19 cellular contexts compared by ENCODE assay signal in genomic region chr20:38812182-38812581, GRCh38. TPM values are rescaled to one million over a fixed set of nuclear protein-coding genes. Genes with fewer than 3 reads are reported as not detected.
DNase-seq lines count a peak whose midpoint lies in the region; ATAC-seq, FAIRE-seq and TF ChIP-seq lines count a peak whose summit lies in the region.
"Had no signal": no experiment of that assay in that cellular context is flagged by ENCODE, and none has a peak within 500 bp of the region (broad histone marks: within the 10 kb centered on the region; RNA-seq: fewer than 3 reads in every experiment).

No MANE protein-coding gene starts in this region.

- H3K4me3 Mint-ChIP-seq in stimulated activated naive B cell treated with anti-CD40 and anti-IgM and Interleukin-4, amounts not matched to agents 10 μg/mL and 1 μg/mL and 100 μg/mL, for 72 hours, result peak overlapping the region; percentile 40 to 57

- no peaks in the 10 kb centered on the region for H3K9me3 Mint-ChIP-seq in stimulated activated naive B cell treated with anti-CD40 and anti-IgM and Interleukin-4, amounts not matched to agents 10 μg/mL and 1 μg/mL and 100 μg/mL, for 72 hours

- H3K27ac ChIP-seq in right atrium auricular region (peak overlapping the region in 1 of 2 donors; percentile 29), SJCRH30 (peak overlapping the region; percentile 94), gastroesophageal sphincter (no peak overlapping the region), uterus (peak overlapping the region in 1 of 2 donors; percentile 21)
- H3K27ac ChIP-seq: lower lobe of right lung, upper lobe of right lung had no signal

- no peak for DNase-seq in left cardiac atrium
- no peak for DNase-seq in right atrium auricular region (ENCODE audit: low spot score)
- peak; percentile 78 to 94 for DNase-seq in SJCRH30
- no peak for DNase-seq in stimulated activated naive B cell treated with anti-CD40 and anti-IgM and Interleukin-4, amounts not matched to agents 10 μg/mL and 1 μg/mL and 100 μg/mL, for 72 hours
- DNase-seq in urothelium cell line (ENCODE audit: low spot score), result no peak
- no peak for DNase-seq in SW 1271 (lab: John Stamatoyannopoulos, UW)
- DNase-seq in uterus, result no peak
- DNase-seq: activated CD4-positive, alpha-beta T cell treated with anti-CD3 and anti-CD28 coated beads, Interleukin-2, amount 50 U/mL, for 4 hours; activated gamma-delta T cell treated with Interleukin-2 at 50 U/mL for 16 hours; effector CD8-positive, alpha-beta T cell; lower lobe of right lung; NCI-H2107; stimulated activated CD4-positive, alpha-beta T cell treated with anti-CD3 and anti-CD28 coated beads, Interleukin-2, amount 100 ng/mL, for 48 hours; upper lobe of right lung had no signal

- H3K9me3 ChIP-seq in right atrium auricular region, result no peaks in the 10 kb centered on the region
- H3K9me3 ChIP-seq in SJCRH30 (replicated peaks), result no peaks in the 10 kb centered on the region
- no peaks in the 10 kb centered on the region for H3K9me3 ChIP-seq in gastroesophageal sphincter
- H3K9me3 ChIP-seq in uterus, result no peaks in the 10 kb centered on the region
- H3K9me3 ChIP-seq: lower lobe of right lung, upper lobe of right lung had no signal

- no peaks in the 10 kb centered on the region for H3K27me3 ChIP-seq in right atrium auricular region
- no peaks in the 10 kb centered on the region for H3K27me3 ChIP-seq in SJCRH30
- H3K27me3 ChIP-seq in gastroesophageal sphincter, result peaks cover 42% of the 10 kb centered on the region
- peaks cover 0 to under 1% of the 10 kb centered on the region in 2 donors for H3K27me3 ChIP-seq in uterus

- WGBS in gastroesophageal sphincter (ENCODE audit: low coverage in 1 of 2), 2 donors, result 35 to 39% methylated on average over 5 of the region's 5 CpGs

- no peak for TF ChIP-seq CTCF in right atrium auricular region (IDR thresholded peaks at IDR 0.05)
- no peak for TF ChIP-seq CTCF in gastroesophageal sphincter (IDR thresholded peaks at IDR 0.05)
- TF ChIP-seq CTCF in uterus (IDR thresholded peaks at IDR 0.05), result no peak

- TF ChIP-seq POLR2A in gastroesophageal sphincter (IDR thresholded peaks at IDR 0.05) (no peak), uterus (IDR thresholded peaks at IDR 0.05) (no peak)

- peaks cover 0 to 6% of the 10 kb centered on the region in 2 donors for H3K4me1 ChIP-seq in right atrium auricular region
- H3K4me1 ChIP-seq in SJCRH30, result peaks cover 45% of the 10 kb centered on the region
- H3K4me1 ChIP-seq in gastroesophageal sphincter, result peaks cover 0 to 1% (median 0%) of the 10 kb centered on the region in 3 donors
- no peaks in the 10 kb centered on the region for H3K4me1 ChIP-seq in uterus

- TF ChIP-seq EP300 in gastroesophageal sphincter (IDR thresholded peaks at IDR 0.05), result no peak

- no peak overlapping the region for H3K4me3 ChIP-seq in right atrium auricular region
- H3K4me3 ChIP-seq in SJCRH30, result no peak overlapping the region
- H3K4me3 ChIP-seq in gastroesophageal sphincter, result no peak overlapping the region
- H3K4me3 ChIP-seq in uterus, result no peak overlapping the region
- H3K4me3 ChIP-seq: lower lobe of right lung, upper lobe of right lung had no signal

- H3K36me3 ChIP-seq in right atrium auricular region (no peaks in the 10 kb centered on the region), SJCRH30 (no peaks in the 10 kb centered on the region), gastroesophageal sphincter (no peaks in the 10 kb centered on the region), uterus (no peaks in the 10 kb centered on the region)
- H3K36me3 ChIP-seq: lower lobe of right lung, upper lobe of right lung had no signal

- peaks cover 74 to 100% of the 10 kb centered on the region in 2 donors for H3K4me1 Mint-ChIP-seq in stimulated activated naive B cell treated with anti-CD40 and anti-IgM and Interleukin-4, amounts not matched to agents 10 μg/mL and 1 μg/mL and 100 μg/mL, for 72 hours

- peaks cover 58 to 70% of the 10 kb centered on the region in 2 donors for H3K36me3 Mint-ChIP-seq in stimulated activated naive B cell treated with anti-CD40 and anti-IgM and Interleukin-4, amounts not matched to agents 10 μg/mL and 1 μg/mL and 100 μg/mL, for 72 hours

- peak overlapping the region; percentile 76 for H3K27ac Mint-ChIP-seq in stimulated activated naive B cell treated with anti-CD40 and anti-IgM and Interleukin-4, amounts not matched to agents 10 μg/mL and 1 μg/mL and 100 μg/mL, for 72 hours

- ATAC-seq in left cardiac atrium (peak; percentile 38 to 50), gastroesophageal sphincter (peak; percentile 19)
- peak in 1 of 2 donors; percentile 41 for ATAC-seq in stimulated activated naive B cell treated with anti-CD40 and anti-IgM and Interleukin-4, amounts not matched to agents 10 μg/mL and 1 μg/mL and 100 μg/mL, for 72 hours (replicated peaks)
- ATAC-seq: lower lobe of right lung, sciatic nerve, upper lobe of right lung had no signal

- intact Hi-C loops in left cardiac atrium (cut with DNase I), result no loop called here
- intact Hi-C loops in uterus (cut with DNase I; ENCODE audit: low total_unique reads), result no loop called here

- no peak for FAIRE-seq in urothelium cell line (lab: Jason Lieb, UNC)
- FAIRE-seq: H1, HTR-8/SVneo had no signal

- H3K27me3 Mint-ChIP-seq in stimulated activated naive B cell treated with anti-CD40 and anti-IgM and Interleukin-4, amounts not matched to agents 10 μg/mL and 1 μg/mL and 100 μg/mL, for 72 hours, result no peaks in the 10 kb centered on the region

RNA-seq across cellular contexts. Expression of gene PPP1R16B, which starts 6.7 kb away (rescaled TPM):
- 1 to 10 TPM; 5.4 to 7.7 TPM for total RNA-seq in left cardiac atrium
- total RNA-seq in right atrium auricular region, result 1 to 10 TPM in 1 of 2 donors, under 1 TPM in 1; 0.96 to 6.6 TPM
- total RNA-seq in SJCRH30 (2014; rRNA removed; shearing (Covaris generic)), result 34.0 and 36.5 TPM in 2 replicates
- 1 to 10 TPM; 4.1 to 10.0 (median 5.5) TPM for total RNA-seq in gastroesophageal sphincter
- 10 to 100 TPM in 3 of 4 donors, 1 to 10 TPM in 1; 7.6 to 15.8 (median 12.5) TPM for total RNA-seq in uterus
- total RNA-seq: MCF 10A had no signal

Comparison
In these comparisons a context has a peak if more than half of its experiments do, and no peak if none do; other contexts are left out.
1. DNase-seq: peak in SJCRH30 (2 of 2); none in left cardiac atrium (single experiment), right atrium auricular region (single experiment), stimulated activated naive B cell treated with anti-CD40 and anti-IgM and Interleukin-4, amounts not matched to agents 10 μg/mL and 1 μg/mL and 100 μg/mL, for 72 hours (single experiment), urothelium cell line (single experiment), SW 1271 (0 of 2) and uterus (0 of 2).